ENCODE assay signal across 15 cellular contexts in the genomic region with DNA sequence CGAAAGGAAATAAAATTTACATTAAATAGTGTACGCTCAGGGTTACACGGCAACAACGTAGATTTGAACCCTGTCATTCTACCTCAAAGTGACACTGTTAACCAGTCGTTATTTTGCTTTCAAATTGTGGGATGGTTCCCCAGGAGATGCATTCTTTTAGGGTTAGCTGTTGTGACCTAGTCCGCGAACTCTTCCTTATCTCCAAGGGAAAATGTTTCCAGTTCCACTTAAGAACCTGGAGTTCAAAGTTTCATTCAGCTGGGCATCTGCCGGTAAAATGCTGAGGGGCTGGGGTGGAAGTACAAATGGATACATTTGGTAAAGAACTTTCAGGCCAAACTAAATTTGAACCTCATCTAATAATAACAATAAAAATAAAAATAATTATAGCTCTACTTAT.
"Had no signal": no experiment of that assay in that cellular context is flagged by ENCODE, and none has a peak within 500 bp of the region (broad histone marks: within the 10 kb centered on the region; RNA-seq: fewer than 3 reads in every experiment).

No MANE protein-coding gene starts in this region.

- H3K4me3 ChIP-seq: esophagus squamous epithelium, hepatocyte, right atrium auricular region, smooth muscle cell had no signal

- DNase-seq: dermis blood vessel endothelial cell; esophagus squamous epithelium; foreskin keratinocyte; head of caudate nucleus; kidney glomerular epithelial cell; mammary epithelial cell; naive thymus-derived CD8-positive, alpha-beta T cell; posterior cingulate gyrus; stimulated activated CD4-positive, alpha-beta T cell treated with anti-CD3 and anti-CD28 coated beads, Interleukin-2, amount 100 ng/mL, for 48 hours; stimulated activated naive CD4-positive, alpha-beta T cell treated with Interleukin-2 at 50 U/mL for 16 hours; trophoblast cell had no signal

- H3K27me3 ChIP-seq: esophagus squamous epithelium, foreskin keratinocyte, hepatocyte, neutrophil, right atrium auricular region had no signal

- H2AFZ ChIP-seq: hepatocyte had no signal

- H3K9me3 ChIP-seq: esophagus squamous epithelium, neutrophil, right atrium auricular region had no signal

- H3K27ac ChIP-seq: esophagus squamous epithelium, foreskin keratinocyte, hepatocyte, neutrophil had no signal

- H3K79me2 ChIP-seq: hepatocyte had no signal

- ATAC-seq: foreskin keratinocyte; naive thymus-derived CD8-positive, alpha-beta T cell had no signal

- H3K4me2 ChIP-seq: hepatocyte, smooth muscle cell had no signal
